ENCODE assay signal across 39 cellular contexts in genomic region chr20:5312518-5312917, GRCh38. TPM values are rescaled to one million over a fixed set of nuclear protein-coding genes. Genes with fewer than 3 reads are reported as not detected.
"Had no signal": no experiment of that assay in that cellular context is flagged by ENCODE, and none has a peak within 500 bp of the region (broad histone marks: within the 10 kb centered on the region; RNA-seq: fewer than 3 reads in every experiment).

No MANE protein-coding gene starts in this region.

- H3K9me3 ChIP-seq: MG63 had no signal

- DNase-seq: Kasumi-1, MG63, MM.1S, MV-4-11, NCI-H1048, NCI-H1092, NCI-H1092 treated with DMSO at 0.1 percent for 48 hours, NCI-H1105, NCI-H1105 treated with DMSO at 0.1 percent for 48 hours, NCI-H1417, NCI-H1417 treated with DMSO at 0.1 percent for 48 hours, NCI-H1436, NCI-H1436 treated with DMSO at 0.1 percent for 48 hours, NCI-H146, NCI-H1694, NCI-H1694 treated with DMSO at 0.1 percent for 48 hours, NCI-H187, NCI-H187 treated with DMSO at 0.1 percent for 48 hours, NCI-H1930, NCI-H2029, NCI-H2029 treated with DMSO at 0.1 percent for 48 hours, NCI-H2081, NCI-H2081 treated with DMSO at 0.1 percent for 48 hours, NCI-H2107, NCI-H2171, NCI-H2171 treated with DMSO at 0.1 percent for 48 hours, NCI-H2227 treated with DMSO at 0.1 percent for 48 hours, NCI-H226, NCI-H345, NCI-H446, NCI-H446 treated with DMSO at 0.1 percent for 48 hours, NCI-H510A, NCI-H510A treated with DMSO at 0.1 percent for 48 hours, NCI-H524, NCI-H524 treated with DMSO at 0.1 percent for 48 hours had no signal

- H3K4me3 ChIP-seq: MG63 had no signal

- H3K36me3 ChIP-seq: MG63 had no signal

RNA-seq across cellular contexts. Expression of gene PROKR2, which starts 4.2 kb away (rescaled TPM):
- total RNA-seq: LHCN-M2, M059J, MCF 10A, NCI-H460 had no signal
